In genomic region chr20:3811421-3812258, GRCh38 we compare ENCODE assay signal across 2 cellular contexts.
TF ChIP-seq lines count a peak whose summit lies in the region.

No MANE protein-coding gene starts in this region.

TF ChIP-seq in A549, 52 proteins besides CTCF, POLR2A, EP300 and RAD21 (continues in another document):
- TF ChIP-seq HEYL (CRISPR knock-in tag; IDR thresholded peaks at IDR 0.05) (peak; percentile 81), ZSCAN20 (CRISPR knock-in tag; IDR thresholded peaks at IDR 0.05) (peak; percentile 9; the same call in 1 of the 2 replicates), CBX2 (IDR thresholded peaks at IDR 0.05; ENCODE audit: borderline replicate concordance, low read depth) (no peak), HOXB5 (CRISPR knock-in tag; IDR thresholded peaks at IDR 0.05) (peak; percentile 71), ESRRA (IDR thresholded peaks at IDR 0.05; ENCODE audit: borderline replicate concordance, low read length) (no peak), JUN (IDR thresholded peaks at IDR 0.05) (peak; percentile 99 to 100), POLR2AphosphoS2 (conservative IDR thresholded peaks at IDR 0.05; ENCODE audit: low read length) (0 out of 2 replicates have a peak, but pooled peaks have one; percentile 66), CHD4 (IDR thresholded peaks at IDR 0.05; ENCODE audit: borderline replicate concordance) (no peak), FOSL2 (IDR thresholded peaks at IDR 0.05) (peak; percentile 92), FOSL2 (CRISPR knock-in tag; IDR thresholded peaks at IDR 0.05) (peak; percentile 99), RCOR1 (IDR thresholded peaks at IDR 0.05; ENCODE audit: low read depth, low read length) (no peak), MAFK (IDR thresholded peaks at IDR 0.05; ENCODE audit: partially characterized antibody) (peak; percentile 58), FOXS1 (CRISPR knock-in tag; IDR thresholded peaks at IDR 0.05) (peak; percentile 93), RFX5 (IDR thresholded peaks at IDR 0.05) (no peak), REST (IDR thresholded peaks at IDR 0.05) (no peak; the same call in 1 of the 2 replicates), SMC3 (IDR thresholded peaks at IDR 0.05) (peak; percentile 65), CBX8 (IDR thresholded peaks at IDR 0.05) (no peak), ELK1 (IDR thresholded peaks at IDR 0.05; ENCODE audit: low read depth, low read length) (no peak), PHF8 (IDR thresholded peaks at IDR 0.05; ENCODE audit: borderline replicate concordance, low read depth) (no peak), NPAS2 (CRISPR knock-in tag; IDR thresholded peaks at IDR 0.05; ENCODE audit: borderline replicate concordance) (peak; percentile 100), RARB (CRISPR knock-in tag; IDR thresholded peaks at IDR 0.05) (peak; percentile 80; the same call in 1 of the 2 replicates), NR3C1 (IDR thresholded peaks at IDR 0.05) (no peak), RNF2 (IDR thresholded peaks at IDR 0.05; ENCODE audit: borderline replicate concordance, low read depth) (no peak), EHF (CRISPR knock-in tag; IDR thresholded peaks at IDR 0.05) (no peak; the same call in 1 of the 2 replicates), ZC3H11A (IDR thresholded peaks at IDR 0.05) (no peak), HOXB13 (CRISPR knock-in tag; IDR thresholded peaks at IDR 0.05; ENCODE audit: low read depth) (peak; percentile 93), HES2 (IDR thresholded peaks at IDR 0.05) (0 out of 2 replicates have a peak, but pooled peaks have one; percentile 37), NFE2L2 (conservative IDR thresholded peaks at IDR 0.05; ENCODE audit: low read length) (peak; percentile 59), HOXA7 (CRISPR knock-in tag; IDR thresholded peaks at IDR 0.05) (peak; percentile 90), MYC (IDR thresholded peaks at IDR 0.05; ENCODE audit: borderline replicate concordance, low read length) (peak; percentile 97), HDAC2 (IDR thresholded peaks at IDR 0.05) (no peak), KDM5A (IDR thresholded peaks at IDR 0.05) (no peak), BHLHE40 (IDR thresholded peaks at IDR 0.05; ENCODE audit: low read depth, low read length) (0 out of 2 replicates have a peak, but pooled peaks have one; percentile 24)
- TF ChIP-seq, protein P1, sequence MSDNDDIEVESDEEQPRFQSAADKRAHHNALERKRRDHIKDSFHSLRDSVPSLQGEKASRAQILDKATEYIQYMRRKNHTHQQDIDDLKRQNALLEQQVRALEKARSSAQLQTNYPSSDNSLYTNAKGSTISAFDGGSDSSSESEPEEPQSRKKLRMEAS (IDR thresholded peaks at IDR 0.05): peak; percentile 100
- TF ChIP-seq, protein P2, sequence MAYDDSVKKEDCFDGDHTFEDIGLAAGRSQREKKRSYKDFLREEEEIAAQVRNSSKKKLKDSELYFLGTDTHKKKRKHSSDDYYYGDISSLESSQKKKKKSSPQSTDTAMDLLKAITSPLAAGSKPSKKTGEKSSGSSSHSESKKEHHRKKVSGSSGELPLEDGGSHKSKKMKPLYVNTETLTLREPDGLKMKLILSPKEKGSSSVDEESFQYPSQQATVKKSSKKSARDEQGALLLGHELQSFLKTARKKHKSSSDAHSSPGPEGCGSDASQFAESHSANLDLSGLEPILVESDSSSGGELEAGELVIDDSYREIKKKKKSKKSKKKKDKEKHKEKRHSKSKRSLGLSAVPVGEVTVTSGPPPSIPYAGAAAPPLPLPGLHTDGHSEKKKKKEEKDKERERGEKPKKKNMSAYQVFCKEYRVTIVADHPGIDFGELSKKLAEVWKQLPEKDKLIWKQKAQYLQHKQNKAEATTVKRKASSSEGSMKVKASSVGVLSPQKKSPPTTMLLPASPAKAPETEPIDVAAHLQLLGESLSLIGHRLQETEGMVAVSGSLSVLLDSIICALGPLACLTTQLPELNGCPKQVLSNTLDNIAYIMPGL (CRISPR knock-in tag; IDR thresholded peaks at IDR 0.05; ENCODE audit: borderline replicate concordance): no peak; the same call in 1 of the 2 replicates

TF ChIP-seq in H1, 55 proteins besides CTCF, POLR2A, EP300 and RAD21:
- TF ChIP-seq CEBPB (IDR thresholded peaks at IDR 0.05; ENCODE audit: low read depth, low read length) (peak; percentile 60; the same call in 1 of the 2 replicates), TAF7 (optimal IDR thresholded peaks at IDR 0.05; ENCODE audit: borderline replicate concordance, low read depth, low read length) (no peak)
